Comparison of ENCODE assay signal across 14 cellular contexts in genomic region chr5:37755581-37755980, GRCh38.
DNase-seq lines count a peak whose midpoint lies in the region; ATAC-seq, FAIRE-seq and TF ChIP-seq lines count a peak whose summit lies in the region.
"Had no signal": no experiment of that assay in that cellular context is flagged by ENCODE, and none has a peak within 500 bp of the region (broad histone marks: within the 10 kb centered on the region; RNA-seq: fewer than 3 reads in every experiment).

No MANE protein-coding gene starts in this region.

- no peaks in the 10 kb centered on the region for H4K20me1 ChIP-seq in PC-3 (ENCODE audit: low read length)
- no peaks in the 10 kb centered on the region for H4K20me1 ChIP-seq in K562 (replicated peaks; ENCODE audit: control insufficient read depth, insufficient read depth, low read length)

- no peak for TF ChIP-seq RAD21 in K562 (CRISPR knock-in tag; conservative IDR thresholded peaks at IDR 0.05 in 1 of 2, IDR thresholded peaks at IDR 0.05 in 1 of 2)

- H3K27me3 ChIP-seq in PC-3 (ENCODE audit: low read length): no peaks in the 10 kb centered on the region
- H3K27me3 ChIP-seq in K562 (ENCODE audit: control insufficient read depth in 2 of 2, insufficient read depth in 2 of 2, low read length in 2 of 2): no peaks in the 10 kb centered on the region
- no peaks in the 10 kb centered on the region for H3K27me3 ChIP-seq in esophagus muscularis mucosa

- intact Hi-C loops in PC-3 (cut with micrococcal nuclease): loop anchor here (10.0 kb wide), 2 partner anchors 121 to 201 kb away; no protein-coding TSS in a partner anchor
- intact Hi-C loops in K562 (cut with micrococcal nuclease): loop anchor here (5.0 kb wide), 1 partner anchor 343 kb away; no protein-coding TSS in a partner anchor
- intact Hi-C loops in esophagus muscularis mucosa (cut with DNase I): no loop called here

- H3K27ac ChIP-seq in PC-3 (ENCODE audit: low read length): no peak overlapping the region
- no peak overlapping the region for H3K27ac ChIP-seq in K562 (ENCODE audit: extremely low read depth, low read depth, low read length)
- peak overlapping the region in 3 of 4 donors; percentile 38 to 43 (median 41) for H3K27ac ChIP-seq in esophagus muscularis mucosa (replicated peaks in 1 of 4)
- H3K27ac ChIP-seq: BLaER1 treated with 17β-estradiol and CSF1 and Interleukin-3, amounts not matched to agents 10 nM and 100 nM had no signal

- H3K4me1 ChIP-seq in PC-3 (ENCODE audit: insufficient read depth, low read length) (peaks cover 24% of the 10 kb centered on the region), K562 (replicated peaks in 1 of 2; ENCODE audit: control insufficient read depth in 2 of 2, insufficient read depth in 2 of 2, low read length in 2 of 2) (no peaks in the 10 kb centered on the region), esophagus muscularis mucosa (peaks cover 0 to 22% (median 12%) of the 10 kb centered on the region in 4 donors)
- H3K4me1 ChIP-seq: BLaER1 treated with 17β-estradiol and CSF1 and Interleukin-3, amounts not matched to agents 10 nM and 100 nM; HAP-1 had no signal

- H3K36me3 ChIP-seq in PC-3 (ENCODE audit: low read depth, low read length) (no peaks in the 10 kb centered on the region), K562 (ENCODE audit: control insufficient read depth, insufficient read depth, low read length) (no peaks in the 10 kb centered on the region), esophagus muscularis mucosa (peaks cover 0 to 10% (median 2%) of the 10 kb centered on the region in 4 donors)
- H3K36me3 ChIP-seq: HAP-1 had no signal

- BruUV-seq in PC-3 (replicated peaks; lab: Mats Ljungman, UMichigan) (TSS peak; percentile 10), K562 (replicated peaks; lab: Mats Ljungman, UMichigan) (no TSS peak)

- ATAC-seq in PC-3 (no peak), K562 (no peak), GM21381 (IDR thresholded peaks at IDR 0.05; ENCODE audit: unreplicated experiment) (no peak)
- ATAC-seq: CD8-positive, alpha-beta T cell; GM12878; HepG2 had no signal

- H3K4me2 ChIP-seq in PC-3 (ENCODE audit: low read length): no peak overlapping the region
- no peak overlapping the region for H3K4me2 ChIP-seq in K562 (ENCODE audit: insufficient read depth, low read length)
- H3K4me2 ChIP-seq: BLaER1 treated with 17β-estradiol and CSF1 and Interleukin-3, amounts not matched to agents 10 nM and 100 nM had no signal

- FAIRE-seq in K562 (lab: Jason Lieb, UNC): no peak
- FAIRE-seq: GM12878, H1, HepG2 had no signal

- H3K4me3 ChIP-seq in PC-3 (ENCODE audit: low read length) (no peak overlapping the region), K562 (no peak overlapping the region), esophagus muscularis mucosa (no peak overlapping the region)
- H3K4me3 ChIP-seq: BLaER1 treated with 17β-estradiol and CSF1 and Interleukin-3, amounts not matched to agents 10 nM and 100 nM; GM12878; HAP-1 had no signal

- TF ChIP-seq CTCF in PC-3 (conservative IDR thresholded peaks at IDR 0.05; ENCODE audit: low read depth, low read length) (no peak), K562 (IDR thresholded peaks at IDR 0.05 in 2 of 3, conservative IDR thresholded peaks at IDR 0.05 in 1 of 3; ENCODE audit: insufficient read depth in 2 of 3, low read depth in 1 of 3, low read length in 3 of 3) (no peak), esophagus muscularis mucosa (IDR thresholded peaks at IDR 0.05) (no peak)

- H3K79me2 ChIP-seq in PC-3 (ENCODE audit: low read length) (no peaks in the 10 kb centered on the region), K562 (ENCODE audit: control insufficient read depth, insufficient read depth, low read length) (no peaks in the 10 kb centered on the region)

- POLR2A ChIA-PET in PC-3 (lab: Charles Lee; ENCODE audit: unreplicated experiment): interaction anchor here (0.6 kb wide), 1 partner anchor 345 kb away, joined by 4 read pairs; no protein-coding TSS in a partner anchor
- POLR2A ChIA-PET in K562 (lab: Yijun Ruan, JAX): interaction anchor here (0.5 kb wide), 1 partner anchor 276 kb away, joined by 3 read pairs; no protein-coding TSS in a partner anchor

- H3K9me3 ChIP-seq in PC-3 (ENCODE audit: low read length) (no peaks in the 10 kb centered on the region), K562 (replicated peaks; ENCODE audit: control insufficient read depth, insufficient read depth, low read depth, low read length) (no peaks in the 10 kb centered on the region), esophagus muscularis mucosa (peaks cover 0 to 5% (median 0%) of the 10 kb centered on the region in 4 donors)
- H3K9me3 ChIP-seq: HAP-1 had no signal

- TF ChIP-seq EP300 in K562 (IDR thresholded peaks at IDR 0.05; ENCODE audit: low read length) (no peak), esophagus muscularis mucosa (IDR thresholded peaks at IDR 0.05) (no peak)

- no peaks in the 10 kb centered on the region for H3K9me1 ChIP-seq in K562 (ENCODE audit: control insufficient read depth, insufficient read depth, low read length)

- TF ChIP-seq POLR2A in K562 (conservative IDR thresholded peaks at IDR 0.05) (no peak), esophagus muscularis mucosa (IDR thresholded peaks at IDR 0.05; ENCODE audit: low read depth) (no peak)

- 56% methylated on average over 4 of the region's 4 CpGs for WGBS in K562 (ENCODE audit: insufficient coverage, low coverage, missing lambda C conversion rate)
- 56% methylated on average over 4 of the region's 4 CpGs for WGBS in esophagus muscularis mucosa

- H3K9ac ChIP-seq in PC-3 (ENCODE audit: low read length): no peak overlapping the region
- no peak overlapping the region for H3K9ac ChIP-seq in K562 (ENCODE audit: insufficient read depth in 1 of 2, low read depth in 2 of 2, low read length in 2 of 2)
- H3K9ac ChIP-seq: BLaER1 treated with 17β-estradiol and CSF1 and Interleukin-3, amounts not matched to agents 10 nM and 100 nM had no signal

- no peaks in the 10 kb centered on the region for H3F3A ChIP-seq in PC-3 (ENCODE audit: low read length, unreplicated experiment)

- H3K9me2 ChIP-seq in PC-3 (replicated peaks; ENCODE audit: low read length): no peaks in the 10 kb centered on the region

- DNase-seq in PC-3 (no peak), K562 (ENCODE audit: extremely low read depth in 1 of 4, low spot score in 3 of 4) (no peak), esophagus muscularis mucosa (ENCODE audit: extremely low spot score) (no peak), OCI-M1 (lab: John Stamatoyannopoulos, UW) (no peak)
- DNase-seq in activated effector memory CD4-positive, alpha-beta T cell treated with anti-CD3 and anti-CD28 coated beads, Interleukin-2, amount 50 U/mL, for 16 hours: no peak
- DNase-seq: Calu3; CD8-positive, alpha-beta T cell; DMS79 treated with DMSO at 0.1 percent for 48 hours had no signal

- in situ Hi-C loops in K562 (cut with MboI): no loop called here

- CTCF ChIA-PET in PC-3 (lab: Charles Lee): no interaction called here
- CTCF ChIA-PET in K562 (lab: Yijun Ruan, JAX; ENCODE audit: low intra/inter-chr PET ratio): no interaction called here

- H2AFZ ChIP-seq in PC-3 (ENCODE audit: low read length) (no peak overlapping the region), K562 (ENCODE audit: low read depth, low read length) (no peak overlapping the region)

TF ChIP-seq in K562, 482 proteins besides CTCF, POLR2A, EP300 and RAD21 (continues in another document):
- TF ChIP-seq HNRNPLL (IDR thresholded peaks at IDR 0.05; ENCODE audit: low read depth, low read length, poor library complexity, severe bottlenecking) (no peak), EHMT2 (IDR thresholded peaks at IDR 0.05) (no peak), POU5F1 (IDR thresholded peaks at IDR 0.05; ENCODE audit: borderline replicate concordance, low read depth, low read length, partially characterized antibody) (no peak), ZNF780A (CRISPR knock-in tag; IDR thresholded peaks at IDR 0.05) (no peak), RERE (CRISPR knock-in tag; IDR thresholded peaks at IDR 0.05; ENCODE audit: borderline replicate concordance) (no peak)

Comparison
In these comparisons a context has a peak if more than half of its experiments do, and no peak if none do; other contexts are left out.
1. H3K27ac ChIP-seq: peak in esophagus muscularis mucosa (3 of 4); none in PC-3 (single experiment) and K562 (single experiment).